12 cellular contexts compared by ENCODE assay signal in genomic region chr17:2264023-2264860, GRCh38. TPM values are rescaled to one million over a fixed set of nuclear protein-coding genes. Genes with fewer than 3 reads are reported as not detected.
A peak's percentile ranks its signal among the peaks of the same experiment; 100 is the strongest.
DNase-seq lines count a peak whose midpoint lies in the region; ATAC-seq and TF ChIP-seq lines count a peak whose summit lies in the region.
"Had no signal": no experiment of that assay in that cellular context is flagged by ENCODE, and none has a peak within 500 bp of the region (broad histone marks: within the 10 kb centered on the region; RNA-seq: fewer than 3 reads in every experiment).

No MANE protein-coding gene starts in this region.

- ATAC-seq in SK-N-SH treated with all-trans-retinoic acid at 6 μM for 48 hours (peak; percentile 43), HG03139 (IDR thresholded peaks at IDR 0.05; ENCODE audit: unreplicated experiment) (no peak), HG03442 (IDR thresholded peaks at IDR 0.05; ENCODE audit: unreplicated experiment) (no peak)

- H3K4me3 Mint-ChIP-seq in activated CD4-positive, alpha-beta T cell treated with anti-CD3 and anti-CD28 coated beads, Interleukin-2, amount 10 ng/mL, durations not matched to agents 24 days and 14 days: peak overlapping the region; percentile 75

- peak overlapping the region; percentile 98 for H3K27ac Mint-ChIP-seq in activated CD4-positive, alpha-beta T cell treated with anti-CD3 and anti-CD28 coated beads, Interleukin-2, amount 10 ng/mL, durations not matched to agents 24 days and 14 days

- TF ChIP-seq EP300 in stomach (IDR thresholded peaks at IDR 0.05): no peak

- no peaks in the 10 kb centered on the region for H3K27me3 Mint-ChIP-seq in activated CD4-positive, alpha-beta T cell treated with anti-CD3 and anti-CD28 coated beads, Interleukin-2, amount 10 ng/mL, durations not matched to agents 24 days and 14 days

- POLR2A ChIA-PET in PC-9 (lab: Charles Lee; ENCODE audit: unreplicated experiment): no interaction called here

- TF ChIP-seq CTCF in fibroblast of mammary gland (conservative IDR thresholded peaks at IDR 0.05; ENCODE audit: control insufficient read depth, insufficient read depth, low read depth, low read length) (no peak), stomach (IDR thresholded peaks at IDR 0.05) (no peak), PC-9 (conservative IDR thresholded peaks at IDR 0.05) (no peak)

- H3K9me3 ChIP-seq in stomach: no peaks in the 10 kb centered on the region
- no peaks in the 10 kb centered on the region for H3K9me3 ChIP-seq in PC-9 (ENCODE audit: insufficient read depth, low read depth)
- H3K9me3 ChIP-seq: BE2C, SJSA1 had no signal

- intact Hi-C loops in activated CD4-positive, alpha-beta T cell treated with anti-CD3 and anti-CD28 coated beads, Interleukin-2, amount 10 ng/mL, durations not matched to agents 24 days and 14 days (cut with micrococcal nuclease): no loop called here
- intact Hi-C loops in stomach (cut with DNase I; ENCODE audit: low total_unique reads): no loop called here
- intact Hi-C loops in PC-9 (cut with micrococcal nuclease; ENCODE audit: unreplicated experiment): no loop called here

- 70 to 79% (median 76%) methylated on average over 10 of the region's 10 CpGs for WGBS in stomach, 5 donors

- no peak overlapping the region for H3K4me2 ChIP-seq in PC-9

- H3K27me3 ChIP-seq in stomach (no peaks in the 10 kb centered on the region), PC-9 (ENCODE audit: insufficient read depth, low read depth) (no peaks in the 10 kb centered on the region)
- H3K27me3 ChIP-seq: BE2C, SJSA1 had no signal

- 0 out of 2 replicates have a peak, but pooled peaks cover 3% of the 10 kb centered on the region for H3K79me2 ChIP-seq in PC-9 (ENCODE audit: low read depth)

- H3K4me1 ChIP-seq in stomach (peaks cover 0 to 55% (median 35%) of the 10 kb centered on the region in 4 donors), PC-9 (replicated peaks; ENCODE audit: insufficient read depth) (no peaks in the 10 kb centered on the region; the same call in 1 of the 2 replicates)
- H3K4me1 ChIP-seq: BE2C had no signal

- no peaks in the 10 kb centered on the region for H3K9me3 Mint-ChIP-seq in activated CD4-positive, alpha-beta T cell treated with anti-CD3 and anti-CD28 coated beads, Interleukin-2, amount 10 ng/mL, durations not matched to agents 24 days and 14 days

- H3K27ac ChIP-seq in stomach (peak overlapping the region; percentile 22 to 75 (median 58)), PC-9 (no peak overlapping the region)
- H3K27ac ChIP-seq: SJSA1 had no signal

- peaks cover 69% of the 10 kb centered on the region for H3K4me1 Mint-ChIP-seq in activated CD4-positive, alpha-beta T cell treated with anti-CD3 and anti-CD28 coated beads, Interleukin-2, amount 10 ng/mL, durations not matched to agents 24 days and 14 days

- no peaks in the 10 kb centered on the region for H3K9me2 ChIP-seq in PC-9 (ENCODE audit: insufficient read depth)

- H3K4me3 ChIP-seq in fibroblast of mammary gland (ENCODE audit: control insufficient read depth, low read depth, low read length): no peak overlapping the region
- H3K4me3 ChIP-seq in stomach: no peak overlapping the region
- H3K4me3 ChIP-seq in PC-9: no peak overlapping the region
- H3K4me3 ChIP-seq: SJSA1 had no signal

- BruUV-seq in PC-9 (replicated peaks; lab: Mats Ljungman, UMichigan): no TSS peak

- no peak for TF ChIP-seq POLR2A in stomach (IDR thresholded peaks at IDR 0.05)

- peaks cover 0 to 36% (median 12%) of the 10 kb centered on the region in 4 donors for H3K36me3 ChIP-seq in stomach
- H3K36me3 ChIP-seq in PC-9 (ENCODE audit: low read depth): no peaks in the 10 kb centered on the region; the same call in 1 of the 2 replicates
- H3K36me3 ChIP-seq: BE2C had no signal

- no peak overlapping the region for H2AFZ ChIP-seq in PC-9

- CTCF ChIA-PET in PC-9 (lab: Charles Lee): no interaction called here

- DNase-seq in activated CD4-positive, alpha-beta T cell treated with anti-CD3 and anti-CD28 coated beads, Interleukin-2, amount 10 ng/mL, durations not matched to agents 24 days and 14 days: peak; percentile 72
- no peak for DNase-seq in activated CD4-positive, alpha-beta T cell treated with anti-CD3 and anti-CD28 coated beads, Interleukin-2, amount 50 U/mL, for 1 hour
- peak; percentile 56 for DNase-seq in fibroblast of mammary gland (ENCODE audit: low read depth)
- no peak for DNase-seq in stomach
- no peak for DNase-seq in PC-9
- DNase-seq: amygdala, BE2C, NCI-H1694 treated with DMSO at 0.1 percent for 48 hours had no signal

- 0 out of 2 replicates have a peak, but pooled peaks cover under 1% of the 10 kb centered on the region for H4K20me1 ChIP-seq in PC-9 (ENCODE audit: insufficient read depth)

- peaks cover 27% of the 10 kb centered on the region for H3K36me3 Mint-ChIP-seq in activated CD4-positive, alpha-beta T cell treated with anti-CD3 and anti-CD28 coated beads, Interleukin-2, amount 10 ng/mL, durations not matched to agents 24 days and 14 days (ENCODE audit: low read depth)

- H3F3A ChIP-seq in PC-9 (ENCODE audit: insufficient read depth, low read depth): peaks cover 16% of the 10 kb centered on the region; the same call in 1 of the 2 replicates

TF ChIP-seq in SK-N-SH treated with all-trans-retinoic acid at 6 μM for 48 hours, 23 proteins besides CTCF, POLR2A, EP300 and RAD21:
- no peak for TF ChIP-seq PATZ1 (CRISPR knock-in tag; IDR thresholded peaks at IDR 0.05; ENCODE audit: borderline replicate concordance)
- 0 out of 2 replicates have a peak, but pooled peaks have one; percentile 16 for TF ChIP-seq ISL1 (CRISPR knock-in tag; IDR thresholded peaks at IDR 0.05)

RNA-seq across cellular contexts. Expression of gene SMG6, which starts 39.3 kb away (rescaled TPM):
- 31.6 and 36.2 TPM in 2 replicates for total RNA-seq in activated CD4-positive, alpha-beta T cell treated with anti-CD3 and anti-CD28 coated beads, Interleukin-2, amount 10 ng/mL, durations not matched to agents 24 days and 14 days
- total RNA-seq in stomach (100 to 1,000 TPM in 1 of 5 donors, 10 to 100 TPM in 4; 22.6 to 102 (median 34.2) TPM), PC-9 (2021) (43.1 and 49.4 TPM in 2 replicates)
- 10 to 100 TPM; 17.0 to 22.3 (median 17.1) TPM for polyA plus RNA-seq in stomach

RNA-seq across cellular contexts. Expression of gene SRR, which starts 39.5 kb away (rescaled TPM):
- total RNA-seq in activated CD4-positive, alpha-beta T cell treated with anti-CD3 and anti-CD28 coated beads, Interleukin-2, amount 10 ng/mL, durations not matched to agents 24 days and 14 days: 13.8 and 15.6 TPM in 2 replicates
- total RNA-seq in stomach (10 to 100 TPM in 4 of 5 donors, 1 to 10 TPM in 1; 1.2 to 44.0 (median 15.4) TPM), PC-9 (2021) (41.8 and 52.3 TPM in 2 replicates)
- 1 to 10 TPM; 4.3 to 7.8 (median 6.4) TPM for polyA plus RNA-seq in stomach

Comparison
In these comparisons a context has a peak if more than half of its experiments do, and no peak if none do; other contexts are left out.
1. DNase-seq: peak in activated CD4-positive, alpha-beta T cell treated with anti-CD3 and anti-CD28 coated beads, Interleukin-2, amount 10 ng/mL, durations not matched to agents 24 days and 14 days (single experiment) and fibroblast of mammary gland (single experiment); none in activated CD4-positive, alpha-beta T cell treated with anti-CD3 and anti-CD28 coated beads, Interleukin-2, amount 50 U/mL, for 1 hour (single experiment), stomach (single experiment) and PC-9 (0 of 2).